8 cellular contexts compared by ENCODE assay signal in genomic region chr11:66467756-66468155, GRCh38. TPM values are rescaled to one million over a fixed set of nuclear protein-coding genes. Genes with fewer than 3 reads are reported as not detected.
DNase-seq lines count a peak whose midpoint lies in the region; ATAC-seq lines count a peak whose summit lies in the region.

No MANE protein-coding gene starts in this region.

- H3K27ac Mint-ChIP-seq in activated T-helper 17 cell treated with anti-CD3 and anti-CD28 coated beads, Interleukin-2, amount 50 U/mL, for 72 hours: peak overlapping the region; percentile 82
- peak overlapping the region in 1 of 2 donors; percentile 78 for H3K27ac Mint-ChIP-seq in stimulated activated naive CD8-positive, alpha-beta T cell treated with anti-CD3 and anti-CD28 coated beads, Interleukin-15, amount 100 ng/mL, for 72 hours

- no peak overlapping the region for H3K9ac ChIP-seq in iPS-20b (ENCODE audit: low read depth, low read length)

- DNase-seq in DMS79 (lab: John Stamatoyannopoulos, UW): peak; percentile 17
- DNase-seq in M059J (ENCODE audit: low read depth): peak; percentile 39
- peak; percentile 9 to 28 for DNase-seq in stimulated activated naive CD8-positive, alpha-beta T cell treated with anti-CD3 and anti-CD28 coated beads, Interleukin-15, amount 100 ng/mL, for 72 hours
- no peak for DNase-seq in NCI-H2171 treated with DMSO at 0.1 percent for 48 hours (lab: John Stamatoyannopoulos, UW)
- DNase-seq in HK-2 (ENCODE audit: unreplicated experiment): no peak
- no peak for DNase-seq in kidney tubule cell (ENCODE audit: low spot score)

- H3K36me3 ChIP-seq in iPS-20b (ENCODE audit: insufficient read depth, low read depth, low read length): peaks cover 13% of the 10 kb centered on the region

- peak overlapping the region; percentile 86 for H3K4me3 Mint-ChIP-seq in activated T-helper 17 cell treated with anti-CD3 and anti-CD28 coated beads, Interleukin-2, amount 50 U/mL, for 72 hours
- H3K4me3 Mint-ChIP-seq in stimulated activated naive CD8-positive, alpha-beta T cell treated with anti-CD3 and anti-CD28 coated beads, Interleukin-15, amount 100 ng/mL, for 72 hours: peak overlapping the region; percentile 80 to 89

- no peaks in the 10 kb centered on the region for H3K9me3 Mint-ChIP-seq in activated T-helper 17 cell treated with anti-CD3 and anti-CD28 coated beads, Interleukin-2, amount 50 U/mL, for 72 hours
- H3K9me3 Mint-ChIP-seq in stimulated activated naive CD8-positive, alpha-beta T cell treated with anti-CD3 and anti-CD28 coated beads, Interleukin-15, amount 100 ng/mL, for 72 hours: no peaks in the 10 kb centered on the region

- H3K4me1 Mint-ChIP-seq in activated T-helper 17 cell treated with anti-CD3 and anti-CD28 coated beads, Interleukin-2, amount 50 U/mL, for 72 hours: peaks cover 7% of the 10 kb centered on the region
- H3K4me1 Mint-ChIP-seq in stimulated activated naive CD8-positive, alpha-beta T cell treated with anti-CD3 and anti-CD28 coated beads, Interleukin-15, amount 100 ng/mL, for 72 hours: peaks cover 58% of the 10 kb centered on the region

- H3K36me3 Mint-ChIP-seq in activated T-helper 17 cell treated with anti-CD3 and anti-CD28 coated beads, Interleukin-2, amount 50 U/mL, for 72 hours (ENCODE audit: low read depth): peaks cover 15% of the 10 kb centered on the region

- H3K9me3 ChIP-seq in iPS-20b (ENCODE audit: insufficient read depth, low read depth, low read length): no peaks in the 10 kb centered on the region

- no peaks in the 10 kb centered on the region; the same call in 1 of the 2 replicates for H3K27me3 ChIP-seq in iPS-20b (ENCODE audit: insufficient read depth, low read length)

- peak overlapping the region; percentile 87 for H3K4me3 ChIP-seq in iPS-20b (ENCODE audit: low read length)

- peaks cover 10% of the 10 kb centered on the region for H3K4me1 ChIP-seq in iPS-20b (ENCODE audit: insufficient read depth, low read length)

- no peaks in the 10 kb centered on the region for H3K27me3 Mint-ChIP-seq in activated T-helper 17 cell treated with anti-CD3 and anti-CD28 coated beads, Interleukin-2, amount 50 U/mL, for 72 hours
- no peaks in the 10 kb centered on the region for H3K27me3 Mint-ChIP-seq in stimulated activated naive CD8-positive, alpha-beta T cell treated with anti-CD3 and anti-CD28 coated beads, Interleukin-15, amount 100 ng/mL, for 72 hours

- ATAC-seq in activated T-helper 17 cell treated with anti-CD3 and anti-CD28 coated beads, Interleukin-2, amount 50 U/mL, for 72 hours (replicated peaks): no peak
- peak; percentile 34 for ATAC-seq in stimulated activated naive CD8-positive, alpha-beta T cell treated with anti-CD3 and anti-CD28 coated beads, Interleukin-15, amount 100 ng/mL, for 72 hours

- H3K27ac ChIP-seq in iPS-20b (ENCODE audit: low read length): no peak overlapping the region

RNA-seq across cellular contexts. Expression of gene PELI3, which starts 1.1 kb away (rescaled TPM):
- total RNA-seq in M059J (2014; rRNA removed; shearing (Covaris generic)): 8.7 and 11.9 TPM in 2 replicates
- 10 to 100 TPM in 1 of 2 donors, 1 to 10 TPM in 1; 8.1 to 17.5 TPM for total RNA-seq in activated T-helper 17 cell treated with anti-CD3 and anti-CD28 coated beads, Interleukin-2, amount 50 U/mL, for 72 hours

RNA-seq across cellular contexts. Expression of gene DPP3, which starts 12.5 kb away (rescaled TPM):
- total RNA-seq in M059J (2014; rRNA removed; shearing (Covaris generic)): 60.3 and 106 TPM in 2 replicates
- 100 to 1,000 TPM in 1 of 2 donors, 10 to 100 TPM in 1; 67.9 to 117 TPM for total RNA-seq in activated T-helper 17 cell treated with anti-CD3 and anti-CD28 coated beads, Interleukin-2, amount 50 U/mL, for 72 hours

RNA-seq across cellular contexts. Expression of gene MRPL11, which starts 29.1 kb away (rescaled TPM):
- 57.9 and 80.2 TPM in 2 replicates for total RNA-seq in M059J (2014; rRNA removed; shearing (Covaris generic))
- total RNA-seq in activated T-helper 17 cell treated with anti-CD3 and anti-CD28 coated beads, Interleukin-2, amount 50 U/mL, for 72 hours: 100 to 1,000 TPM in 1 of 2 donors, 10 to 100 TPM in 1; 56.1 to 131 TPM

RNA-seq across cellular contexts. Expression of gene BBS1, which starts 42.7 kb away (rescaled TPM):
- 24.6 and 34.3 TPM in 2 replicates for total RNA-seq in M059J (2014; rRNA removed; shearing (Covaris generic))
- total RNA-seq in activated T-helper 17 cell treated with anti-CD3 and anti-CD28 coated beads, Interleukin-2, amount 50 U/mL, for 72 hours: 10 to 100 TPM; 16.4 to 17.2 TPM

RNA-seq across cellular contexts. Expression of gene NPAS4, which starts 46.9 kb away (rescaled TPM):
- total RNA-seq in M059J (2014; rRNA removed; shearing (Covaris generic)): not detected in 2 replicates
- total RNA-seq in activated T-helper 17 cell treated with anti-CD3 and anti-CD28 coated beads, Interleukin-2, amount 50 U/mL, for 72 hours: under 1 TPM; 0.21 to 0.28 TPM

Comparison
In these comparisons a context has a peak if more than half of its experiments do, and no peak if none do; other contexts are left out.
1. DNase-seq: peak in DMS79 (single experiment), M059J (single experiment) and stimulated activated naive CD8-positive, alpha-beta T cell treated with anti-CD3 and anti-CD28 coated beads, Interleukin-15, amount 100 ng/mL, for 72 hours (2 of 2); none in NCI-H2171 treated with DMSO at 0.1 percent for 48 hours (single experiment), HK-2 (single experiment) and kidney tubule cell (single experiment).